ENCODE assay signal across 10 cellular contexts in the genomic region with DNA sequence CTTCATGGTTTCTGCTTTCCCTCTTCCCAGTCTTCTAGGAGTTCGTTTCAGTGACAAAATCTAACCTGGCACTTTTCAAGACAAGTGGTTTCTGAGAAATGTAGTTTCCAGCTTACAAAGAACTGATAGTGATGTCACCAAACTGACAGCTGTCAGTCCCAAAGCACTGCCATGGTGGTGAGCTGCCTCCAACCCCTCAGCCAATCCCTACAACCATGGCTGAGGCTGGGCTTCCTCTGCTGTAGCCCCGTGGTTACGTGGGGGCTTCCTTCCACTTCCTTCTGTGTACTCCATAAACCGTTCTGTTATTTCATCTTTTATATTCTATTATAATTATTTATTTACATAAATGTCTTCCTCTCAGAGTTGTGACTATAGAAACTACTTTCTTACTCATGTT.
"Had no signal": no experiment of that assay in that cellular context is flagged by ENCODE, and none has a peak within 500 bp of the region (broad histone marks: within the 10 kb centered on the region; RNA-seq: fewer than 3 reads in every experiment).

No MANE protein-coding gene starts in this region.

- H3K9me3 Mint-ChIP-seq: HFFc6 had no signal

- H3K27ac ChIP-seq: GM23248, HL-60 had no signal

- H3K4me1 Mint-ChIP-seq: IgD-negative memory B cell had no signal

- H3K4me3 Mint-ChIP-seq: HFFc6, IgD-negative memory B cell had no signal

- DNase-seq: GM23248, GOT3, H7, HFFc6 had no signal

- H3K4me3 ChIP-seq: GM23248, HAP-1, K562 had no signal

- ATAC-seq: HCT116, HepG2, K562 had no signal

- H3K27me3 Mint-ChIP-seq: IgD-negative memory B cell had no signal

- H3K27ac Mint-ChIP-seq: HFFc6, IgD-negative memory B cell had no signal

- H3K36me3 ChIP-seq: HAP-1 had no signal

- H3K9me3 ChIP-seq: HAP-1 had no signal

- H3K4me1 ChIP-seq: HAP-1 had no signal
